Comparison of ENCODE assay signal across 21 cellular contexts in the genomic region with DNA sequence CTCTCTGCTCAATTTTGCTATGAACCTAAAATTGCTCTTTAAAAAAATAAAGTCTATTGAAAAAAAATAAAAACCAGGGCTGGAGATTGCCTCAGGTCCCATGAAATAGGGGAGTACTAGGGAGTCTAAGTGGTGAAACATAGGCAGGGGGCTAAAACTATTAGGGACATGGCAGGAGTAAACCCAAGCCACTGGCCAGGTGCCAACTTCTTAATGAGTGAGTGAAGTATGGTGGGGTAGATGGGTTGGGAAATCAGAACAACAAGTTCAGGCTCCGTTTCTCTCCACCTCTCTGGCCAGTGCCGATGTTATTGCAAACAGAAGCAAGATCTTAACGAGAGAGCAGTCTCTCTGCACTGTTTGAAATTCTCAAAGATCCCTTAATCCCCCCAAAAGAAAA.
"Had no signal": no experiment of that assay in that cellular context is flagged by ENCODE, and none has a peak within 500 bp of the region (broad histone marks: within the 10 kb centered on the region; RNA-seq: fewer than 3 reads in every experiment).

No MANE protein-coding gene starts in this region.

- ATAC-seq: HepG2, SK-N-SH treated with all-trans-retinoic acid at 6 μM for 48 hours had no signal

- DNase-seq: IMR-90, Kasumi-1, MV-4-11, NCI-H1048, NCI-H1105, NCI-H1417, NCI-H1436 treated with DMSO at 0.1 percent for 48 hours, NCI-H1694 treated with DMSO at 0.1 percent for 48 hours, NCI-H1930, NCI-H2081, NCI-H2107, NCI-H2171 treated with DMSO at 0.1 percent for 48 hours, NCI-H345, NCI-H446 treated with DMSO at 0.1 percent for 48 hours, NCI-H510A treated with DMSO at 0.1 percent for 48 hours, NCI-H526, RPMI8226, SHP77 had no signal

- H3K27ac ChIP-seq: KMS-11 had no signal
